Comparison of ENCODE assay signal across 14 cellular contexts in the genomic region with DNA sequence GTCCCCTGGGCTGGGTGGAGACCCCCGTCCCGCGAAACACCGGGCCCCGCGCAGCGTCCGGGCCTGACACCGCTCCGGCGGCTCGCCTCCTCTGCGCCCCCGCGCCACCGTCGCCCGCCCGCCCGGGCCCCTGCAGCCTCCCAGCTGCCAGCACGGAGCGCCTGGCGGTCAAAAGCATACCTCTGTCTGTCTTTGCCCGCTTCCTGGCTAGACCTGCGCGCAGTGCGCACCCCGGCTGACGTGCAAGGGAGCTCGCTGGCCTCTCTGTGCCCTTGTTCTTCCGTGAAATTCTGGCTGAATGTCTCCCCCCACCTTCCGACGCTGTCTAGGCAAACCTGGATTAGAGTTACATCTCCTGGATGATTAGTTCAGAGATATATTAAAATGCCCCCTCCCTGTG. TPM values are rescaled to one million over a fixed set of nuclear protein-coding genes. Genes with fewer than 3 reads are reported as not detected.
"Had no signal": no experiment of that assay in that cellular context is flagged by ENCODE, and none has a peak within 500 bp of the region (broad histone marks: within the 10 kb centered on the region; RNA-seq: fewer than 3 reads in every experiment).

No MANE protein-coding gene starts in this region.

RNA-seq across cellular contexts. Expression of a gene that starts 1.9 kb away (rescaled TPM):
- total RNA-seq: stomach, subcutaneous adipose tissue, suprapubic skin, temporal lobe, testis, thoracic aorta, thyroid gland, tibial nerve, transverse colon, upper lobe of left lung, upper lobe of right lung, urinary bladder, uterus, vagina had no signal
